Comparison of ENCODE assay signal across 23 cellular contexts in the genomic region with DNA sequence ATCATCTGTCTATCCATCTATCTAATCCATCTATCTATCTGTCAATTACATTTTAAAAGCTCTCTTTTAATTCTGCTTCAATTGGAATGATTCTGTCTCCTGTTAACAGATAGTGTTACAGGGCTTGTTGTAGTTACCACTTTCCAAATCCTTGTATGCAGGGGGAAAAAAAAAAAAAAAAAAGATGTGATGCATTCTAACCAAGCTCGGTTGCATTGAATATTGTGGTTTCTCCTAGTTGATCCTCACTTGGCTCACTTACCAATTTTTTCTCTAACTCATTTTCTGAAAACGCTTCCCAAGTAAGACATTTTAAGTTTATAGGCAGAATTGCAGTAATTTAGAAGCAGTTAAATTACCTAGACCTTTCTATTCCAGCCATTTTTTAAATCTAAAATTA.
"Had no signal": no experiment of that assay in that cellular context is flagged by ENCODE, and none has a peak within 500 bp of the region (broad histone marks: within the 10 kb centered on the region; RNA-seq: fewer than 3 reads in every experiment).

No MANE protein-coding gene starts in this region.

- DNase-seq: hypothalamus; immature natural killer cell; islet precursor cell; left ventricle myocardium inferior; mesendoderm; naive thymus-derived CD8-positive, alpha-beta T cell; nucleus accumbens; pancreas; posterior cingulate gyrus; retina; right cardiac atrium; small intestine; stimulated activated CD4-positive, alpha-beta T cell treated with anti-CD3 and anti-CD28 coated beads, Interleukin-1b, Interleukin-23, amount 100 ng/mL, for 48 hours; stimulated activated CD4-positive, alpha-beta T cell treated with anti-CD3 and anti-CD28 coated beads, Interleukin-2, amount 100 ng/mL, for 48 hours; stimulated activated CD4-positive, alpha-beta T cell treated with anti-CD3 and anti-CD28 coated beads, Interleukin-4, amount 100 ng/mL, for 4 hours; stimulated activated CD8-positive, alpha-beta memory T cell treated with anti-CD3 and anti-CD28 coated beads, Interleukin-4, amount 100 ng/mL, for 48 hours; stimulated activated naive CD4-positive, alpha-beta T cell treated with Interleukin-2 at 50 U/mL for 16 hours; stimulated activated naive CD8-positive, alpha-beta T cell treated with anti-CD3 and anti-CD28 coated beads, Interleukin-15, amount 100 ng/mL, for 72 hours; substantia nigra; uterus had no signal

- H3K4me3 ChIP-seq: left ventricle myocardium inferior, lung, pancreas, prostate gland, tibial nerve, uterus had no signal

- H3K27ac ChIP-seq: left ventricle myocardium inferior, pancreas, prostate gland, tibial nerve, uterus had no signal
